1 cellular context compared by ENCODE assay signal in the genomic region with DNA sequence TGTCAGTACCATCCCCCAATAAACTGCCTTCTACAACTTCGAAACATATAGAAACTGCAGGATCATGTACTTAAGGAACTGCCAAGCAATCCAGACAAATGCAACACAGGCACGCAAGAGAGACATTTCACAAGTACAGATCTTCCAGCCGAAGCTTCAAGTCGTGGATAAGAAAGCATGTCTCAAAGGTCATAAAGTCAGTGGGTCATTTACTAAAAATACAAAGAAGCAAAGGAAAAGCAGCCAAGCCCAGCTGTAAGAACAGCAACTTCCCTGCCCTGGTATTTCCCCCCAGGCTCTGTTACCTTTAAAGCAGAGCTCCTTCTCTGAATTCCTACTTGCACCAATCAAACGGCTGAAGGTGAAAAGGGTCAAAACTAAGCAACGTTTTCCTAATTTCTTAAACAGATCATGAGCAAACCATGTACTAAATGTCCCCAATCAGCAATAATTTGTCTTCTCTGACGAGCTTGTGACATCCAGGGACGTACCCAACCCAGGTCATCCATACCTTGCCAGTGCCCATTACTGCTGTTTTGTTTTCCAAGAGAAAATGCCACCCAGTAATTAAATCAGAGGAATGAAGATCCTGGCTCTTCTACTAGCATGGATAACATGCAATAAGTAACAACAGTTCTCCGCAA.
TF ChIP-seq lines count a peak whose summit lies in the region.

No MANE protein-coding gene starts in this region.

TF ChIP-seq in GM12878, 131 proteins besides CTCF, POLR2A, EP300 and RAD21 (continued from another document):
- TF ChIP-seq ZBTB11 (CRISPR knock-in tag; IDR thresholded peaks at IDR 0.05) (no peak), EZH2 (IDR thresholded peaks at IDR 0.05; ENCODE audit: borderline replicate concordance, control insufficient read depth, low read depth, low read length) (no peak), FOS (IDR thresholded peaks at IDR 0.05; ENCODE audit: borderline replicate concordance, extremely low read depth, insufficient read length) (no peak), PAX8 (IDR thresholded peaks at IDR 0.05) (no peak), SP1 (IDR thresholded peaks at IDR 0.05; ENCODE audit: low read depth, low read length) (no peak)
